17 cellular contexts compared by ENCODE assay signal in genomic region chr6:127933852-127934840, GRCh38. TPM values are rescaled to one million over a fixed set of nuclear protein-coding genes. Genes with fewer than 3 reads are reported as not detected.
DNase-seq lines count a peak whose midpoint lies in the region; ATAC-seq lines count a peak whose summit lies in the region.
"Had no signal": no experiment of that assay in that cellular context is flagged by ENCODE, and none has a peak within 500 bp of the region (broad histone marks: within the 10 kb centered on the region; RNA-seq: fewer than 3 reads in every experiment).

No MANE protein-coding gene starts in this region.

- no peaks in the 10 kb centered on the region for H3K27me3 Mint-ChIP-seq in activated CD8-positive, alpha-beta memory T cell treated with anti-CD3 and anti-CD28 coated beads, Interleukin-2, amount 10 ng/mL, durations not matched to agents 7 days and 5 days
- no peaks in the 10 kb centered on the region for H3K27me3 Mint-ChIP-seq in activated CD4-positive, alpha-beta T cell treated with anti-CD3 and anti-CD28 coated beads, Interleukin-2, amount 10 ng/mL, durations not matched to agents 24 days and 14 days
- H3K27me3 Mint-ChIP-seq in activated naive CD8-positive, alpha-beta T cell treated with anti-CD3 and anti-CD28 coated beads, Interleukin-2, amount 10 ng/mL, durations not matched to agents 7 days and 5 days, result no peaks in the 10 kb centered on the region

- peak; percentile 89 for ATAC-seq in activated CD8-positive, alpha-beta memory T cell treated with anti-CD3 and anti-CD28 coated beads, Interleukin-2, amount 10 ng/mL, durations not matched to agents 7 days and 5 days
- ATAC-seq in activated naive CD8-positive, alpha-beta T cell treated with anti-CD3 and anti-CD28 coated beads, Interleukin-2, amount 10 ng/mL, durations not matched to agents 7 days and 5 days (ENCODE audit: low read depth), result peak; percentile 95
- ATAC-seq in HG03097 (IDR thresholded peaks at IDR 0.05; ENCODE audit: low FRiP score, unreplicated experiment) (no peak), GM21786 (IDR thresholded peaks at IDR 0.05; ENCODE audit: unreplicated experiment) (no peak)
- ATAC-seq: Right ventricle myocardium inferior, upper lobe of right lung had no signal

- peaks cover 11% of the 10 kb centered on the region for H3K9me3 Mint-ChIP-seq in activated CD8-positive, alpha-beta memory T cell treated with anti-CD3 and anti-CD28 coated beads, Interleukin-2, amount 10 ng/mL, durations not matched to agents 7 days and 5 days (ENCODE audit: low read depth)
- H3K9me3 Mint-ChIP-seq in activated CD4-positive, alpha-beta T cell treated with anti-CD3 and anti-CD28 coated beads, Interleukin-2, amount 10 ng/mL, durations not matched to agents 24 days and 14 days, result peaks cover 19% of the 10 kb centered on the region
- H3K9me3 Mint-ChIP-seq in activated naive CD8-positive, alpha-beta T cell treated with anti-CD3 and anti-CD28 coated beads, Interleukin-2, amount 10 ng/mL, durations not matched to agents 7 days and 5 days, result peaks cover 18% of the 10 kb centered on the region

- intact Hi-C loops in activated CD4-positive, alpha-beta T cell treated with anti-CD3 and anti-CD28 coated beads, Interleukin-2, amount 10 ng/mL, durations not matched to agents 24 days and 14 days (cut with micrococcal nuclease), result loop anchor here (1.0 to 2.0 kb wide), 5 partner anchors 15 to 38 kb away; partner anchors contain the start of gene THEMIS

- H3K4me1 Mint-ChIP-seq in activated CD8-positive, alpha-beta memory T cell treated with anti-CD3 and anti-CD28 coated beads, Interleukin-2, amount 10 ng/mL, durations not matched to agents 7 days and 5 days, result peaks cover 58% of the 10 kb centered on the region
- H3K4me1 Mint-ChIP-seq in activated CD4-positive, alpha-beta T cell treated with anti-CD3 and anti-CD28 coated beads, Interleukin-2, amount 10 ng/mL, durations not matched to agents 24 days and 14 days, result peaks cover 49% of the 10 kb centered on the region
- peaks cover 47% of the 10 kb centered on the region for H3K4me1 Mint-ChIP-seq in activated naive CD8-positive, alpha-beta T cell treated with anti-CD3 and anti-CD28 coated beads, Interleukin-2, amount 10 ng/mL, durations not matched to agents 7 days and 5 days

- peaks cover 37% of the 10 kb centered on the region for H3K36me3 Mint-ChIP-seq in activated CD8-positive, alpha-beta memory T cell treated with anti-CD3 and anti-CD28 coated beads, Interleukin-2, amount 10 ng/mL, durations not matched to agents 7 days and 5 days
- H3K36me3 Mint-ChIP-seq in activated CD4-positive, alpha-beta T cell treated with anti-CD3 and anti-CD28 coated beads, Interleukin-2, amount 10 ng/mL, durations not matched to agents 24 days and 14 days (ENCODE audit: low read depth), result peaks cover 24% of the 10 kb centered on the region
- peaks cover 37% of the 10 kb centered on the region for H3K36me3 Mint-ChIP-seq in activated naive CD8-positive, alpha-beta T cell treated with anti-CD3 and anti-CD28 coated beads, Interleukin-2, amount 10 ng/mL, durations not matched to agents 7 days and 5 days

- CTCF ChIA-PET in activated CD8-positive, alpha-beta memory T cell treated with anti-CD3 and anti-CD28 coated beads, Interleukin-2, amount 10 ng/mL, durations not matched to agents 7 days and 5 days (lab: Charles Lee), result interaction anchor here (0.7 to 2.9 kb wide), 12 partner anchors 10 to 79 kb away, joined by 3 to 14 read pairs (median 5); partner anchors contain the start of gene THEMIS

- peak overlapping the region; percentile 71 for H3K4me3 Mint-ChIP-seq in activated CD8-positive, alpha-beta memory T cell treated with anti-CD3 and anti-CD28 coated beads, Interleukin-2, amount 10 ng/mL, durations not matched to agents 7 days and 5 days
- peak overlapping the region; percentile 84 for H3K4me3 Mint-ChIP-seq in activated CD4-positive, alpha-beta T cell treated with anti-CD3 and anti-CD28 coated beads, Interleukin-2, amount 10 ng/mL, durations not matched to agents 24 days and 14 days
- H3K4me3 Mint-ChIP-seq in activated naive CD8-positive, alpha-beta T cell treated with anti-CD3 and anti-CD28 coated beads, Interleukin-2, amount 10 ng/mL, durations not matched to agents 7 days and 5 days, result peak overlapping the region; percentile 73

- peak; percentile 88 for DNase-seq in activated CD8-positive, alpha-beta memory T cell treated with anti-CD3 and anti-CD28 coated beads, Interleukin-2, amount 10 ng/mL, durations not matched to agents 7 days and 5 days
- DNase-seq in activated CD8-positive, alpha-beta memory T cell treated with anti-CD3 and anti-CD28 coated beads, Interleukin-2, amount 50 U/mL, for 48 hours, result no peak
- peak; percentile 90 for DNase-seq in activated CD4-positive, alpha-beta T cell treated with anti-CD3 and anti-CD28 coated beads, Interleukin-2, amount 10 ng/mL, durations not matched to agents 24 days and 14 days
- DNase-seq in activated naive CD8-positive, alpha-beta T cell treated with anti-CD3 and anti-CD28 coated beads, Interleukin-2, amount 10 ng/mL, durations not matched to agents 7 days and 5 days, result no peak
- peak in 4 of 6 experiments; percentile 28 to 79 (median 76) for DNase-seq in stimulated activated naive CD4-positive, alpha-beta T cell (lab: John Stamatoyannopoulos, UW)
- DNase-seq in NK-92 (lab: John Stamatoyannopoulos, UW; ENCODE audit: unreplicated experiment), result no peak
- DNase-seq: effector CD8-positive, alpha-beta T cell; NCI-H187 treated with DMSO at 0.1 percent for 48 hours; NCI-H446; right lobe of liver; upper lobe of right lung had no signal

- peak overlapping the region; percentile 98 for H3K27ac Mint-ChIP-seq in activated CD8-positive, alpha-beta memory T cell treated with anti-CD3 and anti-CD28 coated beads, Interleukin-2, amount 10 ng/mL, durations not matched to agents 7 days and 5 days
- H3K27ac Mint-ChIP-seq in activated CD4-positive, alpha-beta T cell treated with anti-CD3 and anti-CD28 coated beads, Interleukin-2, amount 10 ng/mL, durations not matched to agents 24 days and 14 days, result peak overlapping the region; percentile 96
- H3K27ac Mint-ChIP-seq in activated naive CD8-positive, alpha-beta T cell treated with anti-CD3 and anti-CD28 coated beads, Interleukin-2, amount 10 ng/mL, durations not matched to agents 7 days and 5 days, result peak overlapping the region; percentile 93

- POLR2A ChIA-PET in activated naive CD8-positive, alpha-beta T cell treated with anti-CD3 and anti-CD28 coated beads, Interleukin-2, amount 10 ng/mL, durations not matched to agents 7 days and 5 days (lab: Charles Lee), result interaction anchor here (0.6 to 3.8 kb wide), 22 partner anchors 9 to 393 kb away, joined by 3 to 32 read pairs (median 5); partner anchors contain the start of gene THEMIS

RNA-seq across cellular contexts. Expression of gene THEMIS, which starts 33.3 kb away (rescaled TPM):
- 100 to 1,000 TPM; 107 to 133 TPM for total RNA-seq in activated CD8-positive, alpha-beta memory T cell treated with anti-CD3 and anti-CD28 coated beads, Interleukin-2, amount 10 ng/mL, durations not matched to agents 7 days and 5 days
- total RNA-seq in activated CD4-positive, alpha-beta T cell treated with anti-CD3 and anti-CD28 coated beads, Interleukin-2, amount 10 ng/mL, durations not matched to agents 24 days and 14 days, result 14.3 and 15.3 TPM in 2 replicates
- total RNA-seq in activated naive CD8-positive, alpha-beta T cell treated with anti-CD3 and anti-CD28 coated beads, Interleukin-2, amount 10 ng/mL, durations not matched to agents 7 days and 5 days, result 100 to 1,000 TPM; 152 to 155 TPM
- total RNA-seq: A172, kidney epithelial cell, MCF 10A had no signal

Comparison
In these comparisons a context has a peak if more than half of its experiments do, and no peak if none do; other contexts are left out.
1. DNase-seq: peak in activated CD8-positive, alpha-beta memory T cell treated with anti-CD3 and anti-CD28 coated beads, Interleukin-2, amount 10 ng/mL, durations not matched to agents 7 days and 5 days (single experiment), activated CD4-positive, alpha-beta T cell treated with anti-CD3 and anti-CD28 coated beads, Interleukin-2, amount 10 ng/mL, durations not matched to agents 24 days and 14 days (single experiment) and stimulated activated naive CD4-positive, alpha-beta T cell (4 of 6); none in activated CD8-positive, alpha-beta memory T cell treated with anti-CD3 and anti-CD28 coated beads, Interleukin-2, amount 50 U/mL, for 48 hours (single experiment), activated naive CD8-positive, alpha-beta T cell treated with anti-CD3 and anti-CD28 coated beads, Interleukin-2, amount 10 ng/mL, durations not matched to agents 7 days and 5 days (single experiment) and NK-92 (single experiment).
2. ATAC-seq: peak in activated CD8-positive, alpha-beta memory T cell treated with anti-CD3 and anti-CD28 coated beads, Interleukin-2, amount 10 ng/mL, durations not matched to agents 7 days and 5 days (single experiment) and activated naive CD8-positive, alpha-beta T cell treated with anti-CD3 and anti-CD28 coated beads, Interleukin-2, amount 10 ng/mL, durations not matched to agents 7 days and 5 days (single experiment); none in HG03097 (single experiment) and GM21786 (single experiment).
3. Peak in every context shown above with its lines, with median percentiles within 50 percentile points of each other: H3K27ac Mint-ChIP-seq and H3K4me3 Mint-ChIP-seq.